In the genomic region with DNA sequence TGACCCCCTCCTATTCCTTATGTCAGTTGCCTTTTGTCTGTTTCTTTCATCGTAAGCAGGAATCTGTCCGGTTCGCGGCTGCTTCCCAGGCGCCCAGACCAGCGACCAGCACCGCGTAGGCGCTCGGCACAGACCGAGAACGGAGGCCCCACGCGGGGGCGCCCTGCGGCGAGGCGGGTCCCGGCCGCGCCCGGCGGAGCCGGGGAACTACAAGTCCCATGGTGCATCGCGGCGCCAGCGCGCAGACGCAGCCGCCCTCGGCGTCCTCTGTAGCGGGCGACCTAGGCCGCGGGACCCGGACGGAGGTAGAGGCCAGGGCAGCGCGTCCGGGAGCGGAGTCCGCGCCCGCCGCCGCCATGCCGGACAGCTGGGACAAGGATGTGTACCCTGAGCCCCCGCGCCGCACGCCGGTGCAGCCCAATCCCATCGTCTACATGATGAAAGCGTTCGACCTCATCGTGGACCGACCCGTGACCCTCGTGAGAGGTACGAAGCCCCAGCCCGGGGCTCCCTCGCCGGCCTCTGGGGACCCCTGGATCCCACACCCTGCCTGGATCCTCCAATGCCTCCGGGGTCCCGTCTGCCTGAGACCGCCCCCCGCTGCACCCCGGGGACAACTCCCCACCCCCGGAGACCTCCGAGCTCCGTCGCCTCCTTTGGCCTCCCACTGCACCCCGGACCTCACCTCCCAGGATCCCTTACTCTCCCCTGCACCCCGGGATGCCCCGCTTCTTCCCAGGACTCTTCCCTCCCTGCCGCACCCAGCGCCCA, we compare ENCODE assay signal across 8 cellular contexts. TPM values are rescaled to one million over a fixed set of nuclear protein-coding genes. Genes with fewer than 3 reads are reported as not detected.
DNase-seq lines count a peak whose midpoint lies in the region; ATAC-seq, FAIRE-seq and TF ChIP-seq lines count a peak whose summit lies in the region.

Gene NDUFB10, plus strand, starts transcription at position 270 of the 771 bp plus-strand sequence. Its CDS starts 87 bp downstream, at position 357.

- FAIRE-seq in frontal cortex (lab: Jason Lieb, UNC) = no peak

- ATAC-seq in GM21825 (IDR thresholded peaks at IDR 0.05; ENCODE audit: unreplicated experiment) = peak; percentile 77

- H3K27ac ChIP-seq in SJCRH30 (peak within 1 kb of the TSS; percentile 59), suprapubic skin (peak within 1 kb of the TSS; percentile 79)

- TF ChIP-seq CTCF in suprapubic skin (IDR thresholded peaks at IDR 0.05) = peak in 1 of 2 donors; percentile 65

- H3K27me3 ChIP-seq in SJCRH30 (no peaks in the 10 kb centered on the region), suprapubic skin (no peaks in the 10 kb centered on the region)

- H3K36me3 ChIP-seq in SJCRH30 = peaks cover 29% of the 10 kb centered on the region
- peaks cover 23% of the 10 kb centered on the region for H3K36me3 ChIP-seq in suprapubic skin

- H3K4me3 ChIP-seq in SJCRH30 (peak within 1 kb of the TSS; percentile 89), suprapubic skin (peak within 1 kb of the TSS; percentile 70)

- under 1% methylated on average over 45 of the region's 79 CpGs for WGBS in suprapubic skin

- no peak for TF ChIP-seq EP300 in suprapubic skin (IDR thresholded peaks at IDR 0.05)

- H3K4me1 ChIP-seq in SJCRH30 (peaks cover 12% of the 10 kb centered on the region), suprapubic skin (peaks cover 41% of the 10 kb centered on the region)

- DNase-seq in EL = peak; percentile 90
- peak; percentile 88 for DNase-seq in LHCN-M2 (ENCODE audit: low read depth)
- peak; percentile 90 to 91 for DNase-seq in SJCRH30
- DNase-seq in activated gamma-delta T cell treated with anti-CD3 and anti-CD28 coated beads, Interleukin-2, amount 50 U/mL, for 16 hours (ENCODE audit: low read depth) = peak; percentile 88
- DNase-seq in frontal cortex (ENCODE audit: low spot score in 2 of 2) = peak; percentile 92 to 94
- peak in 54 of 56 donors; percentile 57 to 94 (median 84) for DNase-seq in nucleus accumbens (lab: John Stamatoyannopoulos, UW)
- DNase-seq in suprapubic skin (ENCODE audit: low spot score in 2 of 2) = peak; percentile 92 to 95

- TF ChIP-seq POLR2A in suprapubic skin (IDR thresholded peaks at IDR 0.05) = peak in 1 of 2 donors; percentile 58

- H3K9me3 ChIP-seq in SJCRH30 (replicated peaks) (no peaks in the 10 kb centered on the region), suprapubic skin (no peaks in the 10 kb centered on the region)

RNA-seq across cellular contexts. Expression of gene NDUFB10, which starts in this region (rescaled TPM):
- total RNA-seq in LHCN-M2 (2014; rRNA removed) (244 and 288 TPM in 2 replicates), frontal cortex (76.6 TPM), suprapubic skin (100 to 1,000 TPM; 157 to 196 (median 174) TPM)
- polyA plus RNA-seq in LHCN-M2 (2012) = 285 TPM
- 157 and 169 TPM in 2 replicates for total RNA-seq in SJCRH30 (2014; rRNA removed; shearing (Covaris generic))

Comparison
In these comparisons a context has a peak if more than half of its experiments do, and no peak if none do; other contexts are left out.
1. Peak in every context shown above with its lines: DNase-seq, ATAC-seq, H3K4me3 ChIP-seq and H3K27ac ChIP-seq.